In genomic region chr12:75713434-75713833, GRCh38 we compare ENCODE assay signal across 21 cellular contexts.
"Had no signal": no experiment of that assay in that cellular context is flagged by ENCODE, and none has a peak within 500 bp of the region (broad histone marks: within the 10 kb centered on the region; RNA-seq: fewer than 3 reads in every experiment).

No MANE protein-coding gene starts in this region.

- H3K36me3 ChIP-seq: ascending aorta, tibial artery, uterus had no signal

- H3K36me3 Mint-ChIP-seq: activated naive CD4-positive, alpha-beta T cell treated with anti-CD3 and anti-CD28 coated beads, Interleukin-2, amount 10 ng/mL, durations not matched to agents 7 days and 5 days; T-cell had no signal

- ATAC-seq: left lobe of liver, SK-N-SH treated with all-trans-retinoic acid at 6 μM for 48 hours, T-cell had no signal

- DNase-seq: activated CD4-positive, alpha-beta T cell treated with anti-CD3 and anti-CD28 coated beads, Interleukin-2, amount 50 U/mL, for 4 hours; activated CD4-positive, CD25-positive, alpha-beta regulatory T cell treated with anti-CD3 and anti-CD28 coated beads, Interleukin-2, amount 50 U/mL, for 72 hours; activated effector memory CD4-positive, alpha-beta T cell treated with Interleukin-2 at 50 U/mL for 16 hours; activated naive CD4-positive, alpha-beta T cell treated with anti-CD3 and anti-CD28 coated beads, Interleukin-2, amount 10 ng/mL, durations not matched to agents 7 days and 5 days; cerebellar nuclear complex; cortex of kidney; foreskin melanocyte; glutamatergic neuron; hypothalamus; kidney; midbrain; posterior cingulate gyrus; stimulated activated naive CD4-positive, alpha-beta T cell treated with Interleukin-2 at 50 U/mL for 16 hours; T-cell; T-helper 9 cell; tibial artery; uterus had no signal

- H3K27ac ChIP-seq: ascending aorta, tibial artery, uterus had no signal

- H3K9me3 ChIP-seq: ascending aorta, tibial artery, uterus had no signal

- H3K4me3 ChIP-seq: ascending aorta, tibial artery, uterus had no signal

- H3K4me1 ChIP-seq: ascending aorta, tibial artery, uterus had no signal

- H3K4me1 Mint-ChIP-seq: activated naive CD4-positive, alpha-beta T cell treated with anti-CD3 and anti-CD28 coated beads, Interleukin-2, amount 10 ng/mL, durations not matched to agents 7 days and 5 days; T-cell had no signal

- H3K27ac Mint-ChIP-seq: activated naive CD4-positive, alpha-beta T cell treated with anti-CD3 and anti-CD28 coated beads, Interleukin-2, amount 10 ng/mL, durations not matched to agents 7 days and 5 days; T-cell had no signal

- H3K4me3 Mint-ChIP-seq: activated naive CD4-positive, alpha-beta T cell treated with anti-CD3 and anti-CD28 coated beads, Interleukin-2, amount 10 ng/mL, durations not matched to agents 7 days and 5 days; nephron; T-cell had no signal

- H3K27me3 ChIP-seq: ascending aorta, tibial artery, uterus had no signal

- H3K9me3 Mint-ChIP-seq: activated naive CD4-positive, alpha-beta T cell treated with anti-CD3 and anti-CD28 coated beads, Interleukin-2, amount 10 ng/mL, durations not matched to agents 7 days and 5 days; nephron; T-cell had no signal
